Comparison of ENCODE assay signal across 9 cellular contexts in the genomic region with DNA sequence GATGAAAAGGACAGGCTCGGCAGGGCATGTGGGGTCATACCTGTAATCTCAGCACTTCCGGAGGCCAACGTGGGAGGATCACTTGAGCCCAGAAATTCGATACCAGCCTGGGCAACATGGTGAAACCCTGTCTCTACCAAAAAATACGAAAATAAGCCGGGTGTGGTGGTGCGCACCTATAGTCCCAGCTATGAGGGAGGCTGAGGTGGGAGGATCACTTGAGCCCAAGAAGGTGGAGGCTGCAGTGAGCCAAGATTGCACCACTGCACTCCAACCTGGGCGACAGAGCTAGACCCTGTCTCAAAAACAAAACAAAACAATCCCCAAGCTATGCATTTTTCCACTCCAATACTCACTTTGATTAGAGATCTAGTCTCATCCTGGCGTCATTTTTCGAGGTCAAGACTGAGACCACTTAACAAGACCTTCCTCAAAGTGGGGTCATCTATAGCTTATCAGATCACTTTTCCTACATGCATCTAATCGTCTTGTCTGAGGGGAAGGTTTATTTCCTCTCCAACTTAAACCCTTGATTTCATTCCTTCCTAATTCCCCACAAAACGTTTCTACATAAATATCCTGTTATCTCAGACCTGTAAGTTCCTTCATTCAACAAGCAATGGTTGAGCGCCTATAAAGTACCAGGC. TPM values are rescaled to one million over a fixed set of nuclear protein-coding genes. Genes with fewer than 3 reads are reported as not detected.
A peak's percentile ranks its signal among the peaks of the same experiment; 100 is the strongest.
DNase-seq lines count a peak whose midpoint lies in the region; ATAC-seq and TF ChIP-seq lines count a peak whose summit lies in the region.
"Had no signal": no experiment of that assay in that cellular context is flagged by ENCODE, and none has a peak within 500 bp of the region (broad histone marks: within the 10 kb centered on the region; RNA-seq: fewer than 3 reads in every experiment).

No MANE protein-coding gene starts in this region.

- peaks cover 0 to 4% of the 10 kb centered on the region in 2 donors for H3K27me3 Mint-ChIP-seq in T-cell

- POLR2A ChIA-PET in T-cell (lab: Charles Lee) = interaction anchor here (1.0 to 1.9 kb wide), 3 partner anchors 18 to 151 kb away, joined by 4 to 7 read pairs (median 4); partner anchors contain the start of genes RPL39 (in 1 of the 2) and UPF3B (in 1 of the 2)

- ATAC-seq in T-cell (replicated peaks in 1 of 4) (no peak), gastrocnemius medialis (no peak), GM21528 (IDR thresholded peaks at IDR 0.05; ENCODE audit: low FRiP score, unreplicated experiment) (no peak), HG03280 (IDR thresholded peaks at IDR 0.05; ENCODE audit: unreplicated experiment) (no peak)

- CTCF ChIA-PET in T-cell (lab: Charles Lee) = interaction anchor here in 1 of 2 donors (0.5 kb wide), 1 partner anchor 458 kb away, joined by 5 read pairs; no protein-coding TSS in a partner anchor

- no peak for DNase-seq in T-cell
- DNase-seq in foreskin fibroblast = no peak
- DNase-seq in gastrocnemius medialis = no peak
- no peak for DNase-seq in A172 (ENCODE audit: low spot score)
- DNase-seq in occipital lobe (lab: John Stamatoyannopoulos, UW) = no peak

- no peaks in the 10 kb centered on the region for H3K9me3 Mint-ChIP-seq in T-cell

- H3K36me3 Mint-ChIP-seq in T-cell = peaks cover 4% of the 10 kb centered on the region

- no peak for TF ChIP-seq POLR2A in gastrocnemius medialis (IDR thresholded peaks at IDR 0.05)

- in situ Hi-C loops in gastrocnemius medialis (cut with MboI; ENCODE audit: low sequenced_read_pairs in 4 of 4) = no loop called here

- peak overlapping the region; percentile 81 to 99 (median 82) for H3K4me3 Mint-ChIP-seq in T-cell

- TF ChIP-seq CTCF in GM12875 (IDR thresholded peaks at IDR 0.05; ENCODE audit: borderline replicate concordance, insufficient read depth, low read depth, low read length) (no peak), foreskin fibroblast (IDR thresholded peaks at IDR 0.05; ENCODE audit: low read depth, low read length) (no peak), gastrocnemius medialis (IDR thresholded peaks at IDR 0.05 in 4 of 5, conservative IDR thresholded peaks at IDR 0.05 in 1 of 5) (no peak)

- intact Hi-C loops in gastrocnemius medialis (cut with DNase I; ENCODE audit: low total_unique reads) = loop anchor here (5.0 to 10.0 kb wide), 3 partner anchors 70 to 475 kb away; partner anchors contain the start of genes NDUFA1, RNF113A and SLC25A5

- H3K9me3 ChIP-seq in gastrocnemius medialis = no peaks in the 10 kb centered on the region

- H3K4me3 ChIP-seq in GM12875 (ENCODE audit: low read depth, low read length) (peak overlapping the region; percentile 86), foreskin fibroblast (ENCODE audit: low read depth in 1 of 2, low read length in 2 of 2) (peak overlapping the region; percentile 80 to 82), gastrocnemius medialis (peak overlapping the region; percentile 61 to 76 (median 66))

- peaks cover 6 to 15% of the 10 kb centered on the region in 2 donors for H3K4me1 ChIP-seq in gastrocnemius medialis

- peak overlapping the region; percentile 74 to 95 for H3K27ac Mint-ChIP-seq in T-cell

- no peaks in the 10 kb centered on the region for H3K36me3 ChIP-seq in gastrocnemius medialis

- peak overlapping the region; percentile 81 to 90 (median 86) for H3K27ac ChIP-seq in gastrocnemius medialis

- H3K4me1 Mint-ChIP-seq in T-cell = peaks cover 16 to 31% (median 25%) of the 10 kb centered on the region in 3 donors

- H3K27me3 ChIP-seq in gastrocnemius medialis = no peaks in the 10 kb centered on the region

RNA-seq across cellular contexts. Expression of gene NKAP, which starts 1.3 kb away (rescaled TPM):
- total RNA-seq in T-cell = 10 to 100 TPM; 12.2 to 16.9 (median 14.2) TPM
- 1 to 10 TPM; 3.4 to 5.1 (median 4.3) TPM for total RNA-seq in gastrocnemius medialis
- 2.5 and 2.8 TPM in 2 replicates for total RNA-seq in A172 (2014; rRNA removed; shearing (Covaris generic))
- total RNA-seq in occipital lobe = 8.9 TPM

RNA-seq across cellular contexts. Expression of gene AKAP14, which starts 46.6 kb away (rescaled TPM):
- not detected for total RNA-seq in T-cell
- total RNA-seq in gastrocnemius medialis = not detected
- not detected in 2 replicates for total RNA-seq in A172 (2014; rRNA removed; shearing (Covaris generic))
- total RNA-seq in occipital lobe = 1.4 TPM
- total RNA-seq: T-helper 2 cell treated with Interferon-gamma antibody and Interleukin-4, amounts not matched to agents 100 ng/mL and 5 ng/mL, for 36 hours had no signal
